8 cellular contexts compared by ENCODE assay signal in the genomic region with DNA sequence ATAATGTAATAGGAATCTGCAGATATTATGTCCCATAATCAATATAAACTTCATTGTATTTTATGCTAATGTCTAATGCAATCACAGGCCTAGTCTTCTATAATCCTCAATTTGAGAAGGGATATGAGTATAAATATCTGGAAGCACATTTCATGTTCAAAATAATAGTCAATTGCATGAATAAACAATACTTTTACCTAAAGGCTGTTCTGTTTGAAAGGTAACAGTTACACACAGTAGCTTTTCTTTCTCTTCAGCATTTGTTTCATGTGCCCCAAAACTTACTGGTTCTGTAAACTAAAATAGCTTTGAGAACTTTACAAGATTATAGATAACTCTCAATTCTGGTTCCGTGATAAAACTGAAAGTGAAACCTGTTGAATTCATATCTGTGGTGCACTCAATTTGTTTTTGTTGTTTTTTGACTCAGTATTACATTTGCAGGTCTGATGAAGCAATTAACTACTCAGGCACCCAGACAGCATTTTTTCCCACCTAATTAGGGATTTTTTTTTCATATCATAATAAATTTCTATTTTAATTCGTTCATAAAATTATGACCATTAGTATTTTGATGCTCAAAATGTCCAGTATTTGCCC.
DNase-seq lines count a peak whose midpoint lies in the region; ATAC-seq, FAIRE-seq and TF ChIP-seq lines count a peak whose summit lies in the region.

No MANE protein-coding gene starts in this region.

- 15 to 28% methylated on average over 2 of the region's 2 CpGs for WGBS in sigmoid colon, 2 donors

- H3K4me2 ChIP-seq in astrocyte (ENCODE audit: low read length), result peak overlapping the region; percentile 78

- H3K27ac ChIP-seq in A673 (ENCODE audit: low read depth, low read length, poor library complexity, severe bottlenecking) (no peak overlapping the region), astrocyte (ENCODE audit: low read depth, low read length) (no peak overlapping the region), sigmoid colon (no peak overlapping the region)

- CTCF ChIA-PET in A673 (lab: Charles Lee), result no interaction called here

- peak; percentile 89 for ATAC-seq in GM19324 (IDR thresholded peaks at IDR 0.05; ENCODE audit: low FRiP score, unreplicated experiment)
- ATAC-seq in HG03460 (IDR thresholded peaks at IDR 0.05; ENCODE audit: unreplicated experiment), result peak; percentile 84
- ATAC-seq in left colon, result no peak

- H3K79me2 ChIP-seq in astrocyte (ENCODE audit: insufficient read depth, low read length), result no peaks in the 10 kb centered on the region

- H4K20me1 ChIP-seq in astrocyte (ENCODE audit: insufficient read depth, low read length), result no peaks in the 10 kb centered on the region

- H3K9me3 Mint-ChIP-seq in astrocyte (ENCODE audit: unreplicated experiment), result no peaks in the 10 kb centered on the region

- BruUV-seq in A673 (replicated peaks; lab: Mats Ljungman, UMichigan), result no TSS peak

- H3K4me1 ChIP-seq in A673 (ENCODE audit: insufficient read depth, low read length, poor library complexity, severe bottlenecking) (no peaks in the 10 kb centered on the region), astrocyte (ENCODE audit: insufficient read depth, low read length) (no peaks in the 10 kb centered on the region), sigmoid colon (peaks cover 0 to 8% (median 0%) of the 10 kb centered on the region in 4 donors)

- peak overlapping the region; percentile 60 for H3K9ac ChIP-seq in astrocyte (ENCODE audit: low read length)

- H3K36me3 ChIP-seq in A673 (ENCODE audit: insufficient read depth, low read length, poor library complexity, severe bottlenecking), result no peaks in the 10 kb centered on the region
- H3K36me3 ChIP-seq in astrocyte (ENCODE audit: insufficient read depth, low read length), result no peaks in the 10 kb centered on the region
- no peaks in the 10 kb centered on the region for H3K36me3 ChIP-seq in sigmoid colon

- H3K4me1 Mint-ChIP-seq in astrocyte (ENCODE audit: low read depth, unreplicated experiment), result no peaks in the 10 kb centered on the region

- no peaks in the 10 kb centered on the region for H3K36me3 Mint-ChIP-seq in astrocyte (ENCODE audit: low read depth, unreplicated experiment)

- DNase-seq in A673 (ENCODE audit: low spot score) (no peak), astrocyte (ENCODE audit: low read depth) (no peak), sigmoid colon (no peak), NCI-H446 (lab: John Stamatoyannopoulos, UW) (no peak), left colon (no peak), cortex of kidney (lab: John Stamatoyannopoulos, UW) (no peak)

- H3K27me3 ChIP-seq in A673 (replicated peaks; ENCODE audit: insufficient read depth, low read depth, low read length, poor library complexity) (no peaks in the 10 kb centered on the region), astrocyte (ENCODE audit: insufficient read depth, low read length) (no peaks in the 10 kb centered on the region), sigmoid colon (no peaks in the 10 kb centered on the region)

- no peak for TF ChIP-seq EP300 in sigmoid colon (IDR thresholded peaks at IDR 0.05)

- FAIRE-seq in astrocyte (lab: Jason Lieb, UNC), result no peak

- peak overlapping the region; percentile 67 for H2AFZ ChIP-seq in astrocyte (ENCODE audit: low read depth, low read length)

- POLR2A ChIA-PET in A673 (lab: Charles Lee; ENCODE audit: low non-redundant PET), result no interaction called here

- intact Hi-C loops in A673 (cut with micrococcal nuclease; ENCODE audit: unreplicated experiment), result no loop called here
- intact Hi-C loops in sigmoid colon (cut with DNase I), result no loop called here
- intact Hi-C loops in left colon (cut with DNase I, micrococcal nuclease), result no loop called here

- no peak overlapping the region for H3K27ac Mint-ChIP-seq in astrocyte (ENCODE audit: unreplicated experiment)

- H3K4me3 ChIP-seq in A673 (ENCODE audit: low read depth, low read length, poor library complexity, severe bottlenecking) (peak overlapping the region; percentile 11), astrocyte (ENCODE audit: insufficient read depth, low read depth, low read length) (peak overlapping the region; percentile 24), sigmoid colon (peak overlapping the region; percentile 6 to 28 (median 12))

- H3K27me3 Mint-ChIP-seq in astrocyte (ENCODE audit: low read depth, unreplicated experiment), result no peaks in the 10 kb centered on the region

- H3K9me3 ChIP-seq in A673 (ENCODE audit: low read depth, low read length, poor library complexity, severe bottlenecking) (no peaks in the 10 kb centered on the region), astrocyte (ENCODE audit: insufficient read depth, low read depth, low read length) (no peaks in the 10 kb centered on the region), sigmoid colon (no peaks in the 10 kb centered on the region)

- TF ChIP-seq POLR2A in sigmoid colon (IDR thresholded peaks at IDR 0.05), result no peak

- TF ChIP-seq CTCF in A673 (conservative IDR thresholded peaks at IDR 0.05; ENCODE audit: low read depth, low read length) (no peak), astrocyte (IDR thresholded peaks at IDR 0.05; ENCODE audit: insufficient read depth, low read depth, low read length) (no peak), sigmoid colon (IDR thresholded peaks at IDR 0.05) (no peak)

- H3K4me3 Mint-ChIP-seq in astrocyte (ENCODE audit: unreplicated experiment), result no peak overlapping the region
